Comparison of ENCODE assay signal across 16 cellular contexts in genomic region chr10:60096761-60097513, GRCh38.
DNase-seq lines count a peak whose midpoint lies in the region; ATAC-seq and TF ChIP-seq lines count a peak whose summit lies in the region.
"Had no signal": no experiment of that assay in that cellular context is flagged by ENCODE, and none has a peak within 500 bp of the region (broad histone marks: within the 10 kb centered on the region; RNA-seq: fewer than 3 reads in every experiment).

No MANE protein-coding gene starts in this region.

- no peaks in the 10 kb centered on the region for H3K9me3 Mint-ChIP-seq in glutamatergic neuron (ENCODE audit: unreplicated experiment)

- DNase-seq in iris pigment epithelial cell (ENCODE audit: low read depth) (peak; percentile 20), H7 (no peak), NCI-H1092 (lab: John Stamatoyannopoulos, UW) (no peak), glutamatergic neuron (no peak), AML-193 (lab: John Stamatoyannopoulos, UW) (no peak)
- DNase-seq: activated CD4-positive, CD25-positive, alpha-beta regulatory T cell treated with anti-CD3 and anti-CD28 coated beads, Interleukin-2, amount 50 U/mL, for 72 hours; activated naive CD4-positive, alpha-beta T cell; Caco-2; mesendoderm; NCI-H2107; Right ventricle myocardium superior; upper lobe of left lung had no signal

- ATAC-seq in GM18909 (IDR thresholded peaks at IDR 0.05; ENCODE audit: poor library complexity, unreplicated experiment) (peak; percentile 78), GM21825 (IDR thresholded peaks at IDR 0.05; ENCODE audit: unreplicated experiment) (peak; percentile 84), HG03159 (IDR thresholded peaks at IDR 0.05; ENCODE audit: unreplicated experiment) (peak; percentile 75)

- no peaks in the 10 kb centered on the region for H3K27me3 Mint-ChIP-seq in glutamatergic neuron (ENCODE audit: unreplicated experiment)

- H3K4me3 Mint-ChIP-seq in glutamatergic neuron (ENCODE audit: unreplicated experiment), result no peak overlapping the region

- no peaks in the 10 kb centered on the region for H3K36me3 Mint-ChIP-seq in glutamatergic neuron (ENCODE audit: unreplicated experiment)

- no peaks in the 10 kb centered on the region for H3K36me3 ChIP-seq in H7 (replicated peaks; ENCODE audit: control insufficient read depth, insufficient read depth, low read length)
- H3K36me3 ChIP-seq: upper lobe of left lung had no signal

- TF ChIP-seq CTCF in glutamatergic neuron (IDR thresholded peaks at IDR 0.05; ENCODE audit: partially characterized antibody, unreplicated experiment), result no peak

- H3K27me3 ChIP-seq in H7 (ENCODE audit: control insufficient read depth, insufficient read depth, low read length), result no peaks in the 10 kb centered on the region
- H3K27me3 ChIP-seq: upper lobe of left lung had no signal

- no peak overlapping the region for H3K4me3 ChIP-seq in H7 (ENCODE audit: insufficient read depth, low read depth, low read length)
- H3K4me3 ChIP-seq: coronary artery, upper lobe of left lung had no signal

- H3K4me1 Mint-ChIP-seq in glutamatergic neuron (ENCODE audit: low read depth, unreplicated experiment), result no peaks in the 10 kb centered on the region

- no peak overlapping the region for H3K27ac Mint-ChIP-seq in glutamatergic neuron (ENCODE audit: unreplicated experiment)
